Comparison of ENCODE assay signal across 19 cellular contexts in the genomic region with DNA sequence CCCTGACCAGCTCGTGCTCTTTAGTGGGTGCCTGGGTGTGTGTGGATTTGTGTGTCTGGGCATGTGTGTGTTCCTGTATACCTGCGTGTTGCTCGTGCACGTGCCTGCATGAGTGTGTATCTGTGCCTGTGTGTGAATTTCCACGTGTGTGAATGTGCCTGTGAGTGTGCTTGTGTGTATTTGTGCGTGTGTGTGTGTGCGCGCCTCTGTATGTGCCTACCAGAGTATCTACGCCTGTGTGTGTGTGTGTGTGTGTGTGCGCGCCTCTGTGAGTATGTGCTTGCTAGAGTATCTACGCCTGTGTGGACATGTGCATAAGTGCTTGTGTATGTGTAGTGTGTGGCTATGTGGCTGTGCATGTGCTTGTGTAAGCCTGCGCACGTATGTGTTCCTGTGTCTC. TPM values are rescaled to one million over a fixed set of nuclear protein-coding genes. Genes with fewer than 3 reads are reported as not detected.
DNase-seq lines count a peak whose midpoint lies in the region; ATAC-seq and TF ChIP-seq lines count a peak whose summit lies in the region.
"Had no signal": no experiment of that assay in that cellular context is flagged by ENCODE, and none has a peak within 500 bp of the region (broad histone marks: within the 10 kb centered on the region; RNA-seq: fewer than 3 reads in every experiment).

No MANE protein-coding gene starts in this region.

- H3K4me1 Mint-ChIP-seq in WTC11 (peaks cover 24% of the 10 kb centered on the region), mesothelial cell of epicardium (peaks cover 29% of the 10 kb centered on the region)
- no peaks in the 10 kb centered on the region for H3K4me1 Mint-ChIP-seq in stimulated activated naive B cell treated with anti-CD40 and anti-IgM and Interleukin-4, amounts not matched to agents 10 μg/mL and 1 μg/mL and 100 μg/mL, for 72 hours
- H3K4me1 Mint-ChIP-seq: CD4-positive, CD25-positive, alpha-beta regulatory T cell had no signal

- peaks cover 0 to 52% (median 44%) of the 10 kb centered on the region in 4 donors for H3K4me1 ChIP-seq in tibial artery

- H3K4me3 ChIP-seq in tibial artery, result no peak overlapping the region

- H3K27ac Mint-ChIP-seq in WTC11, result peak overlapping the region; percentile 5; the same call in 1 of the 2 replicates
- H3K27ac Mint-ChIP-seq in mesothelial cell of epicardium, result no peak overlapping the region
- no peak overlapping the region for H3K27ac Mint-ChIP-seq in stimulated activated naive B cell treated with anti-CD40 and anti-IgM and Interleukin-4, amounts not matched to agents 10 μg/mL and 1 μg/mL and 100 μg/mL, for 72 hours
- H3K27ac Mint-ChIP-seq: activated naive CD8-positive, alpha-beta T cell; activated T-helper 2 cell treated with anti-CD3 and anti-CD28 coated beads, Interferon-gamma antibody, Interleukin-2, Interleukin-4, amounts not matched to agents 10 μg/mL and 5 μg/mL and 100 μg/mL, durations not matched to agents 14 hours and 24 hours and 36 hours had no signal

- H3K27me3 Mint-ChIP-seq in WTC11 (ENCODE audit: low read depth) (no peaks in the 10 kb centered on the region), mesothelial cell of epicardium (ENCODE audit: low read depth) (no peaks in the 10 kb centered on the region)
- H3K27me3 Mint-ChIP-seq in stimulated activated naive B cell treated with anti-CD40 and anti-IgM and Interleukin-4, amounts not matched to agents 10 μg/mL and 1 μg/mL and 100 μg/mL, for 72 hours, result no peaks in the 10 kb centered on the region
- H3K27me3 Mint-ChIP-seq: activated naive CD8-positive, alpha-beta T cell had no signal

- no peak for ATAC-seq in WTC11
- ATAC-seq in stimulated activated naive B cell treated with anti-CD40 and anti-IgM and Interleukin-4, amounts not matched to agents 10 μg/mL and 1 μg/mL and 100 μg/mL, for 72 hours (replicated peaks), result no peak
- no peak for ATAC-seq in GM18861 (IDR thresholded peaks at IDR 0.05; ENCODE audit: unreplicated experiment)

- H3K27me3 ChIP-seq in tibial artery, result no peaks in the 10 kb centered on the region
- H3K27me3 ChIP-seq: SJSA1 had no signal

- peak; percentile 31 for DNase-seq in DMS53 (lab: John Stamatoyannopoulos, UW)
- DNase-seq in DMS53 treated with DMSO at 0.1 percent for 48 hours (lab: John Stamatoyannopoulos, UW; ENCODE audit: unreplicated experiment), result no peak
- no peak for DNase-seq in WTC11 (ENCODE audit: low spot score)
- DNase-seq in mesothelial cell of epicardium (ENCODE audit: low spot score in 2 of 2, unreplicated experiment in 2 of 2), result no peak
- no peak for DNase-seq in tibial artery
- DNase-seq in stimulated activated naive B cell treated with anti-CD40 and anti-IgM and Interleukin-4, amounts not matched to agents 10 μg/mL and 1 μg/mL and 100 μg/mL, for 72 hours, result no peak
- no peak for DNase-seq in stimulated activated CD4-positive, alpha-beta T cell treated with anti-CD3 and anti-CD28 coated beads, Interleukin-4, amount 100 ng/mL, for 24 hours
- DNase-seq: 8988T; activated CD4-positive, alpha-beta T cell treated with anti-CD3 and anti-CD28 coated beads for 48 hours; CD4-positive, CD25-positive, alpha-beta regulatory T cell; NCI-H1694 treated with DMSO at 0.1 percent for 48 hours; stimulated activated CD4-positive, alpha-beta T cell treated with anti-CD3 and anti-CD28 coated beads, Interleukin-4, amount 100 ng/mL, for 1 hour; T-helper 9 cell; trophoblast cell had no signal

- peak overlapping the region; percentile 71 to 88 for H3K27ac ChIP-seq in tibial artery
- H3K27ac ChIP-seq: SJSA1 had no signal

- H3K4me3 Mint-ChIP-seq in WTC11 (peak overlapping the region; percentile 15; the same call in 1 of the 2 replicates), mesothelial cell of epicardium (peak overlapping the region; percentile 4)
- no peak overlapping the region for H3K4me3 Mint-ChIP-seq in stimulated activated naive B cell treated with anti-CD40 and anti-IgM and Interleukin-4, amounts not matched to agents 10 μg/mL and 1 μg/mL and 100 μg/mL, for 72 hours
- H3K4me3 Mint-ChIP-seq: activated naive CD8-positive, alpha-beta T cell had no signal

- no peaks in the 10 kb centered on the region for H3K36me3 Mint-ChIP-seq in WTC11
- H3K36me3 Mint-ChIP-seq in mesothelial cell of epicardium, result peaks cover 1% of the 10 kb centered on the region
- H3K36me3 Mint-ChIP-seq in stimulated activated naive B cell treated with anti-CD40 and anti-IgM and Interleukin-4, amounts not matched to agents 10 μg/mL and 1 μg/mL and 100 μg/mL, for 72 hours, result no peaks in the 10 kb centered on the region
- H3K36me3 Mint-ChIP-seq: activated naive CD8-positive, alpha-beta T cell; CD4-positive, CD25-positive, alpha-beta regulatory T cell had no signal

- CTCF ChIA-PET in WTC11 (lab: Charles Lee), result interaction anchor here (0.7 to 1.8 kb wide), 3 partner anchors 27 to 72 kb away, joined by 3 to 15 read pairs (median 12); no protein-coding TSS in a partner anchor

- intact Hi-C loops in tibial artery (cut with DNase I; ENCODE audit: low total_unique reads), result no loop called here

- TF ChIP-seq CTCF in WTC11 (IDR thresholded peaks at IDR 0.05) (no peak), mesothelial cell of epicardium (IDR thresholded peaks at IDR 0.05; ENCODE audit: unreplicated experiment) (no peak), tibial artery (IDR thresholded peaks at IDR 0.05) (no peak)

- peaks cover 0 to 3% (median 0%) of the 10 kb centered on the region in 3 donors for H3K36me3 ChIP-seq in tibial artery
- H3K36me3 ChIP-seq: SJSA1 had no signal

- H3K9me3 Mint-ChIP-seq in WTC11 (no peaks in the 10 kb centered on the region), mesothelial cell of epicardium (no peaks in the 10 kb centered on the region)
- no peaks in the 10 kb centered on the region for H3K9me3 Mint-ChIP-seq in stimulated activated naive B cell treated with anti-CD40 and anti-IgM and Interleukin-4, amounts not matched to agents 10 μg/mL and 1 μg/mL and 100 μg/mL, for 72 hours
- H3K9me3 Mint-ChIP-seq: activated T-helper 2 cell treated with anti-CD3 and anti-CD28 coated beads, Interferon-gamma antibody, Interleukin-2, Interleukin-4, amounts not matched to agents 10 μg/mL and 5 μg/mL and 100 μg/mL, durations not matched to agents 14 hours and 24 hours and 36 hours; CD4-positive, CD25-positive, alpha-beta regulatory T cell had no signal

- POLR2A ChIA-PET in WTC11 (lab: Charles Lee), result interaction anchor here (0.8 to 1.3 kb wide), 2 partner anchors 26 to 63 kb away, joined by 3 read pairs; partner anchors contain the start of gene PSMB4

- no peaks in the 10 kb centered on the region for H3K9me3 ChIP-seq in tibial artery
- H3K9me3 ChIP-seq: psoas muscle, SJSA1 had no signal

TF ChIP-seq in WTC11, 78 proteins besides CTCF, POLR2A, EP300 and RAD21:
- TF ChIP-seq ERG (CRISPR knock-in tag; IDR thresholded peaks at IDR 0.05), result no peak
- TF ChIP-seq, protein P1, sequence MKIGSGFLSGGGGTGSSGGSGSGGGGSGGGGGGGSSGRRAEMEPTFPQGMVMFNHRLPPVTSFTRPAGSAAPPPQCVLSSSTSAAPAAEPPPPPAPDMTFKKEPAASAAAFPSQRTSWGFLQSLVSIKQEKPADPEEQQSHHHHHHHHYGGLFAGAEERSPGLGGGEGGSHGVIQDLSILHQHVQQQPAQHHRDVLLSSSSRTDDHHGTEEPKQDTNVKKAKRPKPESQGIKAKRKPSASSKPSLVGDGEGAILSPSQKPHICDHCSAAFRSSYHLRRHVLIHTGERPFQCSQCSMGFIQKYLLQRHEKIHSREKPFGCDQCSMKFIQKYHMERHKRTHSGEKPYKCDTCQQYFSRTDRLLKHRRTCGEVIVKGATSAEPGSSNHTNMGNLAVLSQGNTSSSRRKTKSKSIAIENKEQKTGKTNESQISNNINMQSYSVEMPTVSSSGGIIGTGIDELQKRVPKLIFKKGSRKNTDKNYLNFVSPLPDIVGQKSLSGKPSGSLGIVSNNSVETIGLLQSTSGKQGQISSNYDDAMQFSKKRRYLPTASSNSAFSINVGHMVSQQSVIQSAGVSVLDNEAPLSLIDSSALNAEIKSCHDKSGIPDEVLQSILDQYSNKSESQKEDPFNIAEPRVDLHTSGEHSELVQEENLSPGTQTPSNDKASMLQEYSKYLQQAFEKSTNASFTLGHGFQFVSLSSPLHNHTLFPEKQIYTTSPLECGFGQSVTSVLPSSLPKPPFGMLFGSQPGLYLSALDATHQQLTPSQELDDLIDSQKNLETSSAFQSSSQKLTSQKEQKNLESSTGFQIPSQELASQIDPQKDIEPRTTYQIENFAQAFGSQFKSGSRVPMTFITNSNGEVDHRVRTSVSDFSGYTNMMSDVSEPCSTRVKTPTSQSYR (CRISPR knock-in tag; IDR thresholded peaks at IDR 0.05), result no peak
- TF ChIP-seq SOX15 (CRISPR knock-in tag; IDR thresholded peaks at IDR 0.05), result no peak
- TF ChIP-seq IRF2 (CRISPR knock-in tag; IDR thresholded peaks at IDR 0.05; ENCODE audit: borderline replicate concordance, low read depth), result no peak
- no peak for TF ChIP-seq MLX (CRISPR knock-in tag; IDR thresholded peaks at IDR 0.05)
- no peak for TF ChIP-seq NR2C2 (CRISPR knock-in tag; IDR thresholded peaks at IDR 0.05)

RNA-seq across cellular contexts. Expression of gene SELENBP1, which starts 0.7 kb away (rescaled TPM):
- total RNA-seq in WTC11 (2021) (17.9 to 23.9 TPM (median 20.2 TPM) in 3 replicates), mesothelial cell of epicardium (51.1 to 58.5 TPM (median 53.3 TPM) in 3 replicates)
- total RNA-seq: activated T-helper 2 cell treated with anti-CD3 and anti-CD28 coated beads, Interferon-gamma antibody, Interleukin-2, Interleukin-4, amounts not matched to agents 10 μg/mL and 5 μg/mL and 100 μg/mL, durations not matched to agents 14 hours and 24 hours and 36 hours; CD4-positive, CD25-positive, alpha-beta regulatory T cell had no signal

RNA-seq across cellular contexts. Expression of gene RFX5, which starts 26.1 kb away (rescaled TPM):
- total RNA-seq in WTC11 (2021) (59.2 to 69.2 TPM (median 67.7 TPM) in 3 replicates), mesothelial cell of epicardium (82.8 to 89.5 TPM (median 88.2 TPM) in 3 replicates)

RNA-seq across cellular contexts. Expression of gene PSMB4, which starts 26.2 kb away (rescaled TPM):
- total RNA-seq in WTC11 (2021), result 360 to 414 TPM (median 383 TPM) in 3 replicates
- total RNA-seq in mesothelial cell of epicardium, result 202 to 207 TPM (median 202 TPM) in 3 replicates

RNA-seq across cellular contexts. Expression of gene PI4KB, which starts 46.0 kb away (rescaled TPM):
- 25.6 to 33.6 TPM (median 30.5 TPM) in 3 replicates for total RNA-seq in WTC11 (2021)
- 67.2 to 77.6 TPM (median 73.7 TPM) in 3 replicates for total RNA-seq in mesothelial cell of epicardium

Comparison
In these comparisons a context has a peak if more than half of its experiments do, and no peak if none do; other contexts are left out.
1. H3K4me3 Mint-ChIP-seq: peak in WTC11 (single experiment) and mesothelial cell of epicardium (single experiment); none in stimulated activated naive B cell treated with anti-CD40 and anti-IgM and Interleukin-4, amounts not matched to agents 10 μg/mL and 1 μg/mL and 100 μg/mL, for 72 hours (0 of 2).